ENCODE assay signal across 14 cellular contexts in the genomic region with DNA sequence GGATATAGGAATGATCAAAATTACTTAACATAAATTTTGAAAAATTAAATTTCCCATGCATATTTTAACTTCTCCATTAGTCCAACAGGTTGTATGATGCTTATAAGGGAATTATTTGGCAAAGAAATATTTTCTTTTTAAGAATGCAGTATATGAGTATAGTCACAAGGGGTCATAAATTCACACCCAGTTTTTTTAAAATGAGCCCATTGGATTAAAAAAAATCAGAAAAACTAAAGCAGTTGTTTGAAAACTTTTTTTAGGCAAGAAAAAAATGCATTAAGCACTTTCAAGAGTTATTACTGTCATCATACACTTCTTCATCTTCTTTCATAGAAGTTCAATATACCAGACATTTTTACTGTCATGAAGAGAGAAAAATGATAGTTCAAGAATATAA.
DNase-seq lines count a peak whose midpoint lies in the region; ATAC-seq and TF ChIP-seq lines count a peak whose summit lies in the region.
"Had no signal": no experiment of that assay in that cellular context is flagged by ENCODE, and none has a peak within 500 bp of the region (broad histone marks: within the 10 kb centered on the region; RNA-seq: fewer than 3 reads in every experiment).

No MANE protein-coding gene starts in this region.

- no peak overlapping the region for H3K4me2 ChIP-seq in DND-41 (ENCODE audit: insufficient read depth, low read length)
- H3K4me2 ChIP-seq: GM23338 had no signal

- H3K4me3 Mint-ChIP-seq in type B pancreatic cell: no peak overlapping the region
- H3K4me3 Mint-ChIP-seq: B cell; CD8-positive, alpha-beta memory T cell; GM23338 had no signal

- H2AFZ ChIP-seq in DND-41 (ENCODE audit: low read depth, low read length): no peak overlapping the region
- H2AFZ ChIP-seq: GM23338 had no signal

- H3K27me3 ChIP-seq in DND-41 (ENCODE audit: insufficient read depth, low read length, poor library complexity) (no peaks in the 10 kb centered on the region), foreskin keratinocyte (no peaks in the 10 kb centered on the region)

- no peaks in the 10 kb centered on the region for H3K9me3 ChIP-seq in DND-41 (ENCODE audit: insufficient read depth, low read length, severe bottlenecking)
- H3K9me3 ChIP-seq: Caco-2 had no signal

- no peak overlapping the region for H3K4me3 ChIP-seq in DND-41 (ENCODE audit: low read depth in 1 of 2, low read length in 2 of 2)
- H3K4me3 ChIP-seq: GM23338 had no signal

- H3K9me3 Mint-ChIP-seq in type B pancreatic cell: peaks cover 7% of the 10 kb centered on the region
- H3K9me3 Mint-ChIP-seq: GM23338 had no signal

- DNase-seq in DND-41 (no peak), foreskin keratinocyte (no peak), type B pancreatic cell (ENCODE audit: extremely low spot score, unreplicated experiment) (no peak), NCI-H345 (lab: John Stamatoyannopoulos, UW) (no peak), left lobe of liver (ENCODE audit: low spot score) (no peak), erythroblast (lab: John Stamatoyannopoulos, UW) (no peak)
- DNase-seq: Caco-2; CD8-positive, alpha-beta memory T cell; GF-D8; H7 had no signal

- H3K79me2 ChIP-seq in DND-41 (ENCODE audit: insufficient read depth, low read length): no peaks in the 10 kb centered on the region

- no peak overlapping the region for H3K9ac ChIP-seq in DND-41 (ENCODE audit: low read depth, low read length)

- no peak for ATAC-seq in DND-41 (ENCODE audit: insufficient read depth, low read depth)
- no peak for ATAC-seq in foreskin keratinocyte
- no peak for ATAC-seq in left lobe of liver
- ATAC-seq: GM23338 had no signal

- H3K4me1 Mint-ChIP-seq in type B pancreatic cell (ENCODE audit: unreplicated experiment): peaks cover 14% of the 10 kb centered on the region
- H3K4me1 Mint-ChIP-seq: B cell; CD8-positive, alpha-beta memory T cell had no signal

- no peak overlapping the region for H3K27ac Mint-ChIP-seq in type B pancreatic cell
- H3K27ac Mint-ChIP-seq: B cell; CD8-positive, alpha-beta memory T cell; GM23338 had no signal

- H3K36me3 ChIP-seq in DND-41 (ENCODE audit: insufficient read depth, low read length): no peaks in the 10 kb centered on the region

- TF ChIP-seq CTCF in DND-41 (IDR thresholded peaks at IDR 0.05; ENCODE audit: borderline replicate concordance, extremely low read depth, low read length, poor library complexity, severe bottlenecking): peak; percentile 11
- TF ChIP-seq CTCF in VCaP (conservative IDR thresholded peaks at IDR 0.05): 0 out of 2 replicates have a peak, but pooled peaks have one; percentile 35
- TF ChIP-seq CTCF in foreskin keratinocyte (conservative IDR thresholded peaks at IDR 0.05): peak; percentile 47
- TF ChIP-seq CTCF in type B pancreatic cell (conservative IDR thresholded peaks at IDR 0.05): peak; percentile 28

- H3K36me3 Mint-ChIP-seq in type B pancreatic cell: peaks cover 3% of the 10 kb centered on the region
- H3K36me3 Mint-ChIP-seq: CD8-positive, alpha-beta memory T cell had no signal

- no peak for TF ChIP-seq POLR2A in erythroblast (IDR thresholded peaks at IDR 0.05; ENCODE audit: low read length)

- no peaks in the 10 kb centered on the region for H3K27me3 Mint-ChIP-seq in type B pancreatic cell
- H3K27me3 Mint-ChIP-seq: B cell; CD8-positive, alpha-beta memory T cell had no signal

- H3K4me1 ChIP-seq in DND-41 (ENCODE audit: insufficient read depth, low read length) (no peaks in the 10 kb centered on the region), foreskin keratinocyte (no peaks in the 10 kb centered on the region)
- H3K4me1 ChIP-seq: Caco-2 had no signal

- no peak overlapping the region for H3K27ac ChIP-seq in DND-41 (ENCODE audit: low read length)
- H3K27ac ChIP-seq in VCaP: no peak overlapping the region
- H3K27ac ChIP-seq in foreskin keratinocyte: no peak overlapping the region
- H3K27ac ChIP-seq: HL-60 had no signal

- H4K20me1 ChIP-seq in DND-41 (ENCODE audit: insufficient read depth, low read length): no peaks in the 10 kb centered on the region
